In genomic region chr3:195914648-195915473, GRCh38 we compare ENCODE assay signal across 8 cellular contexts. TPM values are rescaled to one million over a fixed set of nuclear protein-coding genes. Genes with fewer than 3 reads are reported as not detected.
DNase-seq lines count a peak whose midpoint lies in the region; ATAC-seq, FAIRE-seq and TF ChIP-seq lines count a peak whose summit lies in the region.

No MANE protein-coding gene starts in this region.

- 90% methylated on average over 2 of the region's 14 CpGs for WGBS in right lobe of liver (ENCODE audit: insufficient coverage, low coverage, low lambda C conversion rate, missing lambda C conversion rate)

- peak overlapping the region; percentile 66 for H3K27ac ChIP-seq in cingulate gyrus (ENCODE audit: low read depth, low read length)
- H3K27ac ChIP-seq in right lobe of liver: peak overlapping the region; percentile 35 to 57 (median 39)

- H3K9me3 ChIP-seq in right lobe of liver: no peaks in the 10 kb centered on the region

- TF ChIP-seq CTCF in WI38 (IDR thresholded peaks at IDR 0.05; ENCODE audit: low read depth, low read length): peak; percentile 91
- TF ChIP-seq CTCF in right lobe of liver (IDR thresholded peaks at IDR 0.05): peak; percentile 96 to 99 (median 98)

- H3K36me3 ChIP-seq in right lobe of liver: no peaks in the 10 kb centered on the region

- FAIRE-seq in A204.1 (lab: Jason Lieb, UNC): peak; percentile 87

- no peak for TF ChIP-seq POLR2A in right lobe of liver (IDR thresholded peaks at IDR 0.05)

- peaks cover 0 to 25% (median 12%) of the 10 kb centered on the region in 4 donors for H3K4me1 ChIP-seq in right lobe of liver

- no peaks in the 10 kb centered on the region for H3K27me3 ChIP-seq in right lobe of liver

- peak; percentile 89 for ATAC-seq in GM19035 (IDR thresholded peaks at IDR 0.05; ENCODE audit: unreplicated experiment)
- peak; percentile 85 for ATAC-seq in HG03342 (IDR thresholded peaks at IDR 0.05; ENCODE audit: unreplicated experiment)
- ATAC-seq in right lobe of liver: peak; percentile 92 to 98 (median 96)

- intact Hi-C loops in right lobe of liver (cut with DNase I): no loop called here

- DNase-seq in right lobe of liver (peak; percentile 91 to 93 (median 93)), DMS79 (lab: John Stamatoyannopoulos, UW) (no peak)
- peak; percentile 93 to 97 (median 95) for DNase-seq in stimulated activated CD4-positive, alpha-beta T cell treated with anti-CD3 and anti-CD28 coated beads, TNF-alpha, amount 100 ng/mL, for 48 hours (ENCODE audit: low read depth in 3 of 3)

- no peak overlapping the region for H3K4me3 ChIP-seq in WI38 (ENCODE audit: low read depth, low read length)
- no peak overlapping the region for H3K4me3 ChIP-seq in right lobe of liver

RNA-seq across cellular contexts. Expression of gene TNK2, which starts 6.5 kb away (rescaled TPM):
- total RNA-seq in right lobe of liver: 10 to 100 TPM; 12.6 to 52.5 (median 25.3) TPM
